9 cellular contexts compared by ENCODE assay signal in the genomic region with DNA sequence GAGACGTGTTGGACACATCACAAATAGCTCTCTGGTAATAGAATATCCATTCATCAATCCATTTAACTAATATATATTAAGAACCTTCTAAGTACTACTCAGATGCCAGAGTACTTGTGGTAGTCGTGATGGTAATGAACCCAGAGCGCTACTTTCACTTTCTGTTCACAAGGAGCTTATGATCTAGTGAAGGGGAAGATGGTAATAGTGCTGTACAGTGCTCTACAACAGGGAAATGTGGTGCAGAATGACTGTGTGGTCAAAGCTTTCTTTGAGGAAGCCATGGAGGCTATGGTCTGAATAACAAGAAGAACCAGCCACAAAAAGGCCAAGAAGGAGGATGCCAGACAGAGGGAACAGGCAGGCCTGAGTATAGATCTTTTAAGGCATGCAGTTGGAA.
DNase-seq lines count a peak whose midpoint lies in the region; ATAC-seq and TF ChIP-seq lines count a peak whose summit lies in the region.
"Had no signal": no experiment of that assay in that cellular context is flagged by ENCODE, and none has a peak within 500 bp of the region (broad histone marks: within the 10 kb centered on the region; RNA-seq: fewer than 3 reads in every experiment).

No MANE protein-coding gene starts in this region.

- CTCF ChIA-PET in activated CD4-positive, alpha-beta T cell treated with anti-CD3 and anti-CD28 coated beads, Interleukin-2, amount 10 ng/mL, durations not matched to agents 7 days and 5 days (lab: Charles Lee) = interaction anchor here (0.9 to 5.7 kb wide), 9 partner anchors 12 to 258 kb away, joined by 3 to 88 read pairs (median 4); no protein-coding TSS in a partner anchor

- no peak overlapping the region for H3K27ac Mint-ChIP-seq in activated CD4-positive, alpha-beta T cell treated with anti-CD3 and anti-CD28 coated beads, Interleukin-2, amount 10 ng/mL, durations not matched to agents 7 days and 5 days
- H3K27ac Mint-ChIP-seq in memory B cell = peak overlapping the region; percentile 48
- no peak overlapping the region for H3K27ac Mint-ChIP-seq in CD14-positive monocyte

- POLR2A ChIA-PET in activated CD4-positive, alpha-beta T cell treated with anti-CD3 and anti-CD28 coated beads, Interleukin-2, amount 10 ng/mL, durations not matched to agents 7 days and 5 days (lab: Charles Lee) = no interaction called here

- peak overlapping the region in 2 of 12 donors; percentile 3 to 81 for H3K27ac ChIP-seq in heart left ventricle
- H3K27ac ChIP-seq: parathyroid adenoma had no signal

- 73 to 77% (median 75%) methylated on average over 3 of the region's 3 CpGs for WGBS in heart left ventricle, 4 donors

- H3K9me3 Mint-ChIP-seq in activated CD4-positive, alpha-beta T cell treated with anti-CD3 and anti-CD28 coated beads, Interleukin-2, amount 10 ng/mL, durations not matched to agents 7 days and 5 days = no peaks in the 10 kb centered on the region
- H3K9me3 Mint-ChIP-seq in memory B cell = no peaks in the 10 kb centered on the region
- no peaks in the 10 kb centered on the region for H3K9me3 Mint-ChIP-seq in CD14-positive monocyte

- H3K4me3 Mint-ChIP-seq in activated CD4-positive, alpha-beta T cell treated with anti-CD3 and anti-CD28 coated beads, Interleukin-2, amount 10 ng/mL, durations not matched to agents 7 days and 5 days = peak overlapping the region; percentile 54
- H3K4me3 Mint-ChIP-seq in memory B cell = no peak overlapping the region
- peak overlapping the region in 1 of 2 donors; percentile 31 for H3K4me3 Mint-ChIP-seq in CD14-positive monocyte

- H3K4me3 ChIP-seq in heart left ventricle = peak overlapping the region in 1 of 12 donors; percentile 10

- H3K36me3 ChIP-seq in heart left ventricle = no peaks in the 10 kb centered on the region

- TF ChIP-seq POLR2A in heart left ventricle (IDR thresholded peaks at IDR 0.05) = no peak

- intact Hi-C loops in heart left ventricle (cut with DNase I) (loop anchor here in 7 of 10 donors (5.0 to 10.0 kb wide), 4 partner anchors 43 to 323 kb away; no protein-coding TSS in a partner anchor), cardiac septum (cut with DNase I) (loop anchor here (5.0 kb wide), 2 partner anchors 48 to 323 kb away; no protein-coding TSS in a partner anchor), CD14-positive monocyte (cut with micrococcal nuclease) (loop anchor here in 1 of 2 donors (5.0 to 10.0 kb wide), 3 partner anchors 48 to 320 kb away; no protein-coding TSS in a partner anchor)

- DNase-seq in heart left ventricle (no peak), cardiac septum (ENCODE audit: low spot score) (no peak), memory B cell (ENCODE audit: low spot score in 2 of 2) (no peak), NCI-H2107 (lab: John Stamatoyannopoulos, UW) (no peak), CD14-positive monocyte (ENCODE audit: low spot score) (no peak)
- DNase-seq in activated CD4-positive, alpha-beta T cell treated with anti-CD3 and anti-CD28 coated beads, Interleukin-2, amount 10 ng/mL, durations not matched to agents 7 days and 5 days = peak; percentile 59

- TF ChIP-seq CTCF in heart left ventricle (IDR thresholded peaks at IDR 0.05) = no peak
- TF ChIP-seq CTCF in CD14-positive monocyte (IDR thresholded peaks at IDR 0.05) = no peak

- peaks cover 3% of the 10 kb centered on the region for H3K4me1 Mint-ChIP-seq in activated CD4-positive, alpha-beta T cell treated with anti-CD3 and anti-CD28 coated beads, Interleukin-2, amount 10 ng/mL, durations not matched to agents 7 days and 5 days
- H3K4me1 Mint-ChIP-seq in memory B cell = peaks cover 9% of the 10 kb centered on the region
- H3K4me1 Mint-ChIP-seq in CD14-positive monocyte = peaks cover 5% of the 10 kb centered on the region

- H3K27me3 Mint-ChIP-seq in activated CD4-positive, alpha-beta T cell treated with anti-CD3 and anti-CD28 coated beads, Interleukin-2, amount 10 ng/mL, durations not matched to agents 7 days and 5 days = peaks cover 8% of the 10 kb centered on the region
- no peaks in the 10 kb centered on the region for H3K27me3 Mint-ChIP-seq in memory B cell
- peaks cover 0 to 3% (median 3%) of the 10 kb centered on the region in 3 donors for H3K27me3 Mint-ChIP-seq in CD14-positive monocyte (ENCODE audit: low read depth in 3 of 3)

- peaks cover 0 to 26% (median 0%) of the 10 kb centered on the region in 12 donors for H3K4me1 ChIP-seq in heart left ventricle
- H3K4me1 ChIP-seq: parathyroid adenoma had no signal

- H3K36me3 Mint-ChIP-seq in activated CD4-positive, alpha-beta T cell treated with anti-CD3 and anti-CD28 coated beads, Interleukin-2, amount 10 ng/mL, durations not matched to agents 7 days and 5 days (ENCODE audit: low read depth) = peaks cover 3% of the 10 kb centered on the region
- H3K36me3 Mint-ChIP-seq in memory B cell (no peaks in the 10 kb centered on the region), CD14-positive monocyte (no peaks in the 10 kb centered on the region)

- peak in 3 of 4 donors; percentile 39 to 69 (median 39) for ATAC-seq in heart left ventricle
- peak; percentile 52 for ATAC-seq in HG03196 (IDR thresholded peaks at IDR 0.05; ENCODE audit: unreplicated experiment)
- ATAC-seq in memory B cell (ENCODE audit: low read depth) = peak; percentile 79
- ATAC-seq in esophagus mucosa = no peak

- no peaks in the 10 kb centered on the region for H3K27me3 ChIP-seq in heart left ventricle

- H3K9me3 ChIP-seq in heart left ventricle = peaks cover 0 to 4% (median 0%) of the 10 kb centered on the region in 12 donors
